8 cellular contexts compared by ENCODE assay signal in the genomic region with DNA sequence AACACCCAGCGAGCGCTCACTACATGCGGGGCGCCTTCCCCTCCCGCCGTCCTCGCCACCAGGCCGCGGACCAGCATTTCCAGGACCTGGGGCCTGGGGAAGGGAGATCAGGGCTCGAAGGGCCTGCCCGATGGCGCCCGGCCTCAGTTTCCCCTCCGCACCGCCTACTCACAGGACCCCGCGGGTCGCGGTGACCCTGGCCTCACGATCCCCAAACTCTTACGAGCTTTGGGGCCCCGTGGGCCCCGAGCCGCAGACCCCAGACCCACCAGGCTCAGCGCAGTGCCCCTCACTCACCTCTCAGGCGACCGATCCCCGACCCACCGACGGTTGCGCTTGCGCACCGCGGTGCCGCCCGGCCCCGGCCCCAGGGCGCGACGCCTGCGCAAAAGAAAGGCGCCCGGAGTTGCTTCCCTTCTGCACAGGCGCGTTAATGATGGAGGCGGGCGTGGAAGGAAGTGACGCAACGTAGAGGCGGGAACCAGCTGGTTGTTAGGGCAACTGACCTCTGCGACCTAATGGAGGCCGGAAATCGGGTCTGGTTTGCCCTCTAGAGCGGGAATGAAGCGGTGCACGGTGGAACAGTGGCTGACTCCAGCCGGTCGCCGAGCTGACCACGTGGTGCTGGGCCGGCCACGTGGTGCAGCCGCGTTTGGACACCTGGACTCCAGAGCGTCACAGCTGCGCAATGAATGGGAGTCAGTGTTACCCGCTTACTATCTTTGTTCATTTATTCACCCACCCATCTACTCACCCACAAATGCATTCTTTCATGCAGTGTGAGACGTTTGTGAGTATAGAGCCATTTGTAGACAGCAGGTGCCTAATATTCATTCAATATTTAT. TPM values are rescaled to one million over a fixed set of nuclear protein-coding genes. Genes with fewer than 3 reads are reported as not detected.
DNase-seq lines count a peak whose midpoint lies in the region; ATAC-seq and TF ChIP-seq lines count a peak whose summit lies in the region.

A gene with protein sequence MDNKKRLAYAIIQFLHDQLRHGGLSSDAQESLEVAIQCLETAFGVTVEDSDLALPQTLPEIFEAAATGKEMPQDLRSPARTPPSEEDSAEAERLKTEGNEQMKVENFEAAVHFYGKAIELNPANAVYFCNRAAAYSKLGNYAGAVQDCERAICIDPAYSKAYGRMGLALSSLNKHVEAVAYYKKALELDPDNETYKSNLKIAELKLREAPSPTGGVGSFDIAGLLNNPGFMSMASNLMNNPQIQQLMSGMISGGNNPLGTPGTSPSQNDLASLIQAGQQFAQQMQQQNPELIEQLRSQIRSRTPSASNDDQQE (minus strand): TSS at position 338 of the 845 bp plus-strand sequence. CDS start 14,205 bp downstream, outside the sequence.

- H3K27me3 ChIP-seq in Karpas-422 (ENCODE audit: low read length) (no peaks in the 10 kb centered on the region), esophagus squamous epithelium (no peaks in the 10 kb centered on the region)

- H3K79me2 ChIP-seq in Karpas-422 (ENCODE audit: low read length), result peaks cover 78% of the 10 kb centered on the region

- H2AFZ ChIP-seq in Karpas-422 (ENCODE audit: low read length), result peak within 1 kb of the TSS; percentile 19

- peak within 1 kb of the TSS; percentile 43 for H3K27ac ChIP-seq in Karpas-422 (ENCODE audit: low read length)
- H3K27ac ChIP-seq in esophagus squamous epithelium, result peak within 1 kb of the TSS; percentile 88 to 100 (median 99)

- peak; percentile 99 for DNase-seq in Daoy (ENCODE audit: low read depth)
- peak; percentile 99 for DNase-seq in Karpas-422
- DNase-seq in RKO (ENCODE audit: low spot score), result peak; percentile 100
- DNase-seq in activated T-helper 1 cell treated with Interleukin-2 at 50 U/mL for 16 hours (ENCODE audit: low read depth), result peak; percentile 94
- peak; percentile 87 for DNase-seq in esophagus squamous epithelium (lab: John Stamatoyannopoulos, UW)
- peak; percentile 99 for DNase-seq in myocyte (ENCODE audit: low read depth)
- peak; percentile 91 to 97 for DNase-seq in stimulated activated CD8-positive, alpha-beta memory T cell treated with anti-CD3 and anti-CD28 coated beads, Interleukin-7, amount 100 ng/mL, for 48 hours (ENCODE audit: extremely low read depth in 1 of 2, low read depth in 1 of 2)

- H3K4me1 ChIP-seq in Karpas-422 (ENCODE audit: low read length) (peaks cover 68% of the 10 kb centered on the region), esophagus squamous epithelium (peaks cover 32 to 77% (median 38%) of the 10 kb centered on the region in 3 donors)

- 2 to 10% methylated on average over 2 to 12 of the region's 68 CpGs for WGBS in esophagus squamous epithelium, 2 donors

- TF ChIP-seq POLR2A in esophagus squamous epithelium (IDR thresholded peaks at IDR 0.05), result peak in 3 of 4 donors; percentile 79 to 85 (median 80)

- H4K20me1 ChIP-seq in Karpas-422 (ENCODE audit: insufficient read depth, low read depth, low read length), result peaks cover 41% of the 10 kb centered on the region

- peak within 1 kb of the TSS; percentile 90 for H3K9ac ChIP-seq in Karpas-422 (ENCODE audit: low read length)

- ATAC-seq in GM21825 (IDR thresholded peaks at IDR 0.05; ENCODE audit: unreplicated experiment), result peak; percentile 74

- H3K9me3 ChIP-seq in Karpas-422 (ENCODE audit: low read length), result no peaks in the 10 kb centered on the region
- no peaks in the 10 kb centered on the region for H3K9me3 ChIP-seq in esophagus squamous epithelium

- peak within 1 kb of the TSS; percentile 85 for H3K4me2 ChIP-seq in Karpas-422 (ENCODE audit: low read depth, low read length, poor library complexity, severe bottlenecking)

- H3K4me3 ChIP-seq in Karpas-422 (ENCODE audit: low read length) (peak within 1 kb of the TSS; percentile 87), esophagus squamous epithelium (peak within 1 kb of the TSS; percentile 76 to 100 (median 97))

- intact Hi-C loops in esophagus squamous epithelium (cut with DNase I), result no loop called here

- no peaks in the 10 kb centered on the region for H3K9me2 ChIP-seq in Karpas-422 (replicated peaks; ENCODE audit: insufficient read depth, low read length)

- peak; percentile 22 to 67 (median 48) for TF ChIP-seq CTCF in esophagus squamous epithelium (IDR thresholded peaks at IDR 0.05)

- H3K36me3 ChIP-seq in Karpas-422 (ENCODE audit: insufficient read depth, low read length), result peaks cover 17% of the 10 kb centered on the region; the same call in 1 of the 2 replicates
- peaks cover 0 to 18% (median 0%) of the 10 kb centered on the region in 3 donors for H3K36me3 ChIP-seq in esophagus squamous epithelium

RNA-seq across cellular contexts. Expression of the gene that starts here (rescaled TPM):
- total RNA-seq in Daoy (2014; rRNA removed; shearing (Covaris generic)), result 81.5 and 91.2 TPM in 2 replicates
- 31.2 and 55.8 TPM in 2 replicates for total RNA-seq in Karpas-422 (2014; rRNA removed; shearing (Covaris generic); ENCODE audit: low replicate concordance)
- total RNA-seq in esophagus squamous epithelium (10 to 100 TPM; 30.6 to 45.0 (median 42.8) TPM), myocyte (82.5 and 99.4 TPM in 2 replicates)
- 88.8 TPM for polyA plus RNA-seq in myocyte (2012)

Comparison
In these comparisons a context has a peak if more than half of its experiments do, and no peak if none do; other contexts are left out.
1. Peak in every context shown above with its lines: DNase-seq, ATAC-seq, H3K4me3 ChIP-seq and H3K27ac ChIP-seq.